25 cellular contexts compared by ENCODE assay signal in the genomic region with DNA sequence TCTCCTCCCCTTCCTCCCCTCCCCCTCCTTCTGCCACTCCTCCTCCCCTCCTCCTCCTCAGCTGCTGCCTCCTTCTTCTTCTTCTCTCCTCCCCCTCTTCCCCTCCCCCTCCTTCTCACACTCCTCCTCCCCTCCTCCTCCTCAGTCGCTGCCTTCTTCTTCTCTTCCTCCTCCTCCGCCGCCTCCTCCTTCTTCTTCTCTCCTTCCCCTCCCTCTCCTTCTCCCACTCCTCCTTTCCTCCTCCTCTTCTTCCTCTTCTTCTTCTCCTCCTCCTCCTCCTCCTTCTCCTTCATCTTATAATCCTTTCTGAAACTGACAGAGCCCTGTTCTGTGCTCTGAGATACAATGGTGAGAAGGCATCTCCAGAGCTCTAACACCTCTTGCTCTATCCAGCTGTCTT.
DNase-seq lines count a peak whose midpoint lies in the region; ATAC-seq and TF ChIP-seq lines count a peak whose summit lies in the region.
"Had no signal": no experiment of that assay in that cellular context is flagged by ENCODE, and none has a peak within 500 bp of the region (broad histone marks: within the 10 kb centered on the region; RNA-seq: fewer than 3 reads in every experiment).

No MANE protein-coding gene starts in this region.

- no peaks in the 10 kb centered on the region for H3K79me1 ChIP-seq in mesendoderm (ENCODE audit: low read length)

- H3K56ac ChIP-seq in mesendoderm (ENCODE audit: low read length), result peak overlapping the region; percentile 6

- CTCF ChIA-PET in WTC11 (lab: Charles Lee), result interaction anchor here (0.7 to 2.0 kb wide), 5 partner anchors 19 to 347 kb away, joined by 4 to 7 read pairs (median 5); no protein-coding TSS in a partner anchor

- H3K23ac ChIP-seq in mesendoderm (ENCODE audit: low read length), result no peak overlapping the region

- H3K9me3 ChIP-seq in subcutaneous abdominal adipose tissue (ENCODE audit: control insufficient read depth in 5 of 5, low read length in 5 of 5), result no peaks in the 10 kb centered on the region
- H3K9me3 ChIP-seq: A549 had no signal

- H3K9me3 Mint-ChIP-seq in GM23338 (peaks cover 5% of the 10 kb centered on the region; the same call in 2 of the 3 replicates), WTC11 (peaks cover 5% of the 10 kb centered on the region)
- H3K9me3 Mint-ChIP-seq: CD4-positive, CD25-positive, alpha-beta regulatory T cell; CD8-positive, alpha-beta memory T cell had no signal

- no peak overlapping the region for H4K8ac ChIP-seq in mesendoderm (ENCODE audit: low read depth, low read length)

- H3K4ac ChIP-seq in mesendoderm (ENCODE audit: low read depth, low read length), result no peak overlapping the region

- H3K27ac Mint-ChIP-seq in GM23338 (no peak overlapping the region), WTC11 (no peak overlapping the region)
- H3K27ac Mint-ChIP-seq: B cell; CD4-positive, alpha-beta memory T cell; CD4-positive, CD25-positive, alpha-beta regulatory T cell had no signal

- H2AFZ ChIP-seq in GM23338, result no peak overlapping the region

- H2BK120ac ChIP-seq in mesendoderm (ENCODE audit: low read depth, low read length), result no peak overlapping the region

- H3K4me3 Mint-ChIP-seq in GM23338 (no peak overlapping the region), WTC11 (0 out of 2 replicates have a peak overlapping the region, but pooled peaks have one; percentile 13)
- H3K4me3 Mint-ChIP-seq: B cell; CD4-positive, alpha-beta memory T cell; CD4-positive, CD25-positive, alpha-beta regulatory T cell; CD8-positive, alpha-beta memory T cell had no signal

- H3K36me3 ChIP-seq in GM23338 (ENCODE audit: insufficient read depth) (no peaks in the 10 kb centered on the region), mesendoderm (ENCODE audit: control insufficient read depth, insufficient read depth, low read length) (no peaks in the 10 kb centered on the region), subcutaneous abdominal adipose tissue (ENCODE audit: control insufficient read depth in 5 of 5, insufficient read depth in 5 of 5, low read length in 5 of 5) (no peaks in the 10 kb centered on the region)
- H3K36me3 ChIP-seq: BLaER1 treated with 17β-estradiol and CSF1 and Interleukin-3, amounts not matched to agents 10 nM and 100 nM had no signal

- H4K5ac ChIP-seq in mesendoderm (ENCODE audit: low read length), result no peak overlapping the region

- POLR2A ChIA-PET in WTC11 (lab: Charles Lee), result no interaction called here

- WGBS in mesendoderm (ENCODE audit: extremely low coverage, insufficient coverage, low lambda C conversion rate), result no CpG with 5 or more reads among the region's 3 CpGs

- peaks cover 5% of the 10 kb centered on the region; the same call in 1 of the 3 replicates for H3K36me3 Mint-ChIP-seq in GM23338 (ENCODE audit: low read depth)
- peaks cover 5% of the 10 kb centered on the region for H3K36me3 Mint-ChIP-seq in WTC11
- H3K36me3 Mint-ChIP-seq: CD4-positive, alpha-beta memory T cell; CD4-positive, CD25-positive, alpha-beta regulatory T cell; CD8-positive, alpha-beta memory T cell had no signal

- H3K79me2 ChIP-seq in GM23338 (replicated peaks; ENCODE audit: insufficient read depth) (no peaks in the 10 kb centered on the region), mesendoderm (ENCODE audit: control insufficient read depth, insufficient read depth, low read length) (no peaks in the 10 kb centered on the region)

- H2BK15ac ChIP-seq in mesendoderm (replicated peaks; ENCODE audit: low read depth), result no peak overlapping the region

- H3K4me2 ChIP-seq in GM23338 (peak overlapping the region; percentile 52; the same call in 1 of the 2 replicates), mesendoderm (ENCODE audit: low read length) (no peak overlapping the region)
- H3K4me2 ChIP-seq: A549; BLaER1 treated with 17β-estradiol and CSF1 and Interleukin-3, amounts not matched to agents 10 nM and 100 nM had no signal

- no peak overlapping the region for H3K18ac ChIP-seq in mesendoderm (ENCODE audit: low read length)

- H3K27me3 ChIP-seq in GM23338 (ENCODE audit: insufficient read depth) (no peaks in the 10 kb centered on the region), mesendoderm (ENCODE audit: insufficient read depth, low read length, poor library complexity) (no peaks in the 10 kb centered on the region), subcutaneous abdominal adipose tissue (ENCODE audit: control insufficient read depth in 5 of 5, insufficient read depth in 4 of 5, low read length in 5 of 5) (no peaks in the 10 kb centered on the region)
- H3K27me3 ChIP-seq: BLaER1 treated with 17β-estradiol and CSF1 and Interleukin-3, amounts not matched to agents 10 nM and 100 nM had no signal

- H3K27ac ChIP-seq in GM23338 (ENCODE audit: low read depth), result no peak overlapping the region
- H3K27ac ChIP-seq in mesendoderm (ENCODE audit: low read depth, low read length), result no peak overlapping the region
- peak overlapping the region; percentile 83 for H3K27ac ChIP-seq in subcutaneous abdominal adipose tissue (ENCODE audit: low read depth, low read length)
- H3K27ac ChIP-seq: 22Rv1; A549; BLaER1 treated with 17β-estradiol and CSF1 and Interleukin-3, amounts not matched to agents 10 nM and 100 nM; C4-2B had no signal

- H3K9me2 ChIP-seq in GM23338 (ENCODE audit: insufficient read depth), result no peaks in the 10 kb centered on the region

- DNase-seq in GM23338 (ENCODE audit: low spot score), result no peak
- DNase-seq in WTC11 (ENCODE audit: low spot score), result no peak
- DNase-seq in mesendoderm, result no peak
- DNase-seq: AML-193; CD4-positive, alpha-beta memory T cell; CD4-positive, CD25-positive, alpha-beta regulatory T cell; CD8-positive, alpha-beta memory T cell; COR-L47; DMS 273 treated with DMSO at 0.1 percent for 48 hours; DMS153; DMS53; DMS79; DND-41; EL; GDM1 had no signal

- no peak overlapping the region for H2AK5ac ChIP-seq in mesendoderm (ENCODE audit: low read length)

- no peak for ATAC-seq in GM23338
- ATAC-seq in WTC11, result no peak
- ATAC-seq in GM19324 (IDR thresholded peaks at IDR 0.05; ENCODE audit: low FRiP score, unreplicated experiment), result no peak
- no peak for ATAC-seq in GM21367 (IDR thresholded peaks at IDR 0.05; ENCODE audit: unreplicated experiment)
- ATAC-seq in HG02588 (IDR thresholded peaks at IDR 0.05; ENCODE audit: unreplicated experiment), result no peak
- ATAC-seq: A549, GM12878 had no signal

- H4K20me1 ChIP-seq in GM23338 (replicated peaks; ENCODE audit: insufficient read depth), result no peaks in the 10 kb centered on the region
- H4K20me1 ChIP-seq: BLaER1 treated with 17β-estradiol and CSF1 and Interleukin-3, amounts not matched to agents 10 nM and 100 nM had no signal

- H3K4me1 ChIP-seq in GM23338 (ENCODE audit: insufficient read depth) (peaks cover 3% of the 10 kb centered on the region; the same call in 1 of the 2 replicates), mesendoderm (ENCODE audit: control insufficient read depth, low read depth, low read length) (peaks cover 3% of the 10 kb centered on the region), subcutaneous abdominal adipose tissue (ENCODE audit: control insufficient read depth in 5 of 5, insufficient read depth in 5 of 5, low read length in 5 of 5) (peaks cover 0 to 26% (median 14%) of the 10 kb centered on the region in 5 donors)
- H3K4me1 ChIP-seq: A549 had no signal

- H3K4me1 Mint-ChIP-seq in GM23338, result peaks cover 22% of the 10 kb centered on the region
- H3K4me1 Mint-ChIP-seq in WTC11, result peaks cover 36% of the 10 kb centered on the region

- no peaks in the 10 kb centered on the region for H3F3A ChIP-seq in GM23338 (replicated peaks; ENCODE audit: low read depth)

- no peak overlapping the region for H3K9ac ChIP-seq in mesendoderm (ENCODE audit: low read length)
- H3K9ac ChIP-seq in subcutaneous abdominal adipose tissue (ENCODE audit: low read length in 5 of 5), result no peak overlapping the region
- H3K9ac ChIP-seq: BLaER1 treated with 17β-estradiol and CSF1 and Interleukin-3, amounts not matched to agents 10 nM and 100 nM had no signal

- TF ChIP-seq CTCF in GM23338 (conservative IDR thresholded peaks at IDR 0.05; ENCODE audit: low read depth in 2 of 2), result no peak
- TF ChIP-seq CTCF in WTC11 (IDR thresholded peaks at IDR 0.05), result no peak

- H3K27me3 Mint-ChIP-seq in GM23338 (ENCODE audit: insufficient read depth, low read depth, poor library complexity), result peaks cover 4% of the 10 kb centered on the region
- H3K27me3 Mint-ChIP-seq in WTC11 (ENCODE audit: low read depth), result no peaks in the 10 kb centered on the region

- H3K4me3 ChIP-seq in GM23338 (no peak overlapping the region), mesendoderm (ENCODE audit: low read length) (no peak overlapping the region), subcutaneous abdominal adipose tissue (ENCODE audit: low read depth in 1 of 5, low read length in 5 of 5) (no peak overlapping the region)
- H3K4me3 ChIP-seq: A549; BLaER1 treated with 17β-estradiol and CSF1 and Interleukin-3, amounts not matched to agents 10 nM and 100 nM; GM12878 had no signal

- H2BK5ac ChIP-seq in mesendoderm (ENCODE audit: low read length), result no peak overlapping the region

TF ChIP-seq in GM23338, 12 proteins besides CTCF, POLR2A, EP300 and RAD21 (continues in another document):
- no peak for TF ChIP-seq ZNF331 (CRISPR knock-in tag; IDR thresholded peaks at IDR 0.05; ENCODE audit: low read depth)
- no peak for TF ChIP-seq STAT1 (IDR thresholded peaks at IDR 0.05; ENCODE audit: unreplicated experiment)

TF ChIP-seq in WTC11, 78 proteins besides CTCF, POLR2A, EP300 and RAD21 (continues in another document):
- no peak for TF ChIP-seq PRDM15 (CRISPR knock-in tag; IDR thresholded peaks at IDR 0.05)
